Comparison of ENCODE assay signal across 9 cellular contexts in genomic region chr13:22625691-22626090, GRCh38.
"Had no signal": no experiment of that assay in that cellular context is flagged by ENCODE, and none has a peak within 500 bp of the region (broad histone marks: within the 10 kb centered on the region; RNA-seq: fewer than 3 reads in every experiment).

No MANE protein-coding gene starts in this region.

- H3K27ac ChIP-seq: GM23248 had no signal

- H3K36me3 ChIP-seq: HAP-1 had no signal

- ATAC-seq: GM23338, HCT116 had no signal

- DNase-seq: GM23248, GOT3, H7, H9, HCEC 1CT, HFFc6 had no signal

- H3K4me3 ChIP-seq: GM23248, GM23338, HAP-1 had no signal

- H3K4me1 ChIP-seq: HAP-1 had no signal

- H3K9ac ChIP-seq: GM23248 had no signal

- H2AFZ ChIP-seq: GM23248, GM23338 had no signal

- H3K4me2 ChIP-seq: GM23338 had no signal
